Comparison of ENCODE assay signal across 25 cellular contexts in genomic region chr14:96212140-96212539, GRCh38. TPM values are rescaled to one million over a fixed set of nuclear protein-coding genes. Genes with fewer than 3 reads are reported as not detected.
"Had no signal": no experiment of that assay in that cellular context is flagged by ENCODE, and none has a peak within 500 bp of the region (broad histone marks: within the 10 kb centered on the region; RNA-seq: fewer than 3 reads in every experiment).

No MANE protein-coding gene starts in this region.

- ATAC-seq: HepG2, K562 had no signal

- H3K27ac ChIP-seq: KMS-11 had no signal

- DNase-seq: Kasumi-1, MM.1S, NCI-H1092 treated with DMSO at 0.1 percent for 48 hours, NCI-H1436, NCI-H187, NCI-H2029, NCI-H2081 treated with DMSO at 0.1 percent for 48 hours, NCI-H2171, NCI-H226, NCI-H446, NCI-H510A, NCI-H524 treated with DMSO at 0.1 percent for 48 hours, NCI-H69, NCI-H774, RPMI8226, SHP77, SK-N-SH, SW 1271 had no signal

- FAIRE-seq: HepG2, K562, RCC 7860 had no signal

- H3K4me2 ChIP-seq: KMS-11, SK-N-SH had no signal

- H3K4me3 ChIP-seq: K562 had no signal

RNA-seq across cellular contexts. Expression of gene BDKRB2, which starts 7.5 kb away (rescaled TPM):
- total RNA-seq: HepG2, SK-MEL-5 had no signal
- polyA plus RNA-seq: IgD-negative memory B cell, K562 had no signal

RNA-seq across cellular contexts. Expression of gene BDKRB1, which starts 43.9 kb away (rescaled TPM):
- total RNA-seq: HepG2, HT1080 had no signal
- polyA plus RNA-seq: IgD-negative memory B cell had no signal
